In genomic region chr2:219354582-219354981, GRCh38 we compare ENCODE assay signal across 39 cellular contexts. TPM values are rescaled to one million over a fixed set of nuclear protein-coding genes. Genes with fewer than 3 reads are reported as not detected.
"Had no signal": no experiment of that assay in that cellular context is flagged by ENCODE, and none has a peak within 500 bp of the region (broad histone marks: within the 10 kb centered on the region; RNA-seq: fewer than 3 reads in every experiment).

No MANE protein-coding gene starts in this region.

- H3K27ac ChIP-seq: adrenal gland, ascending aorta, body of pancreas, brain microvascular endothelial cell, breast epithelium, cardiac muscle cell had no signal

- H3K9me3 ChIP-seq: adrenal gland, ascending aorta, body of pancreas, breast epithelium had no signal

- H3K27me3 ChIP-seq: ascending aorta had no signal

- H3K36me3 ChIP-seq: adrenal gland, ascending aorta, brain microvascular endothelial cell, breast epithelium, cardiac muscle cell had no signal

- ATAC-seq: activated naive CD4-positive, alpha-beta T cell treated with anti-CD3 and anti-CD28 coated beads, Interleukin-2, amount 50 U/mL, for 72 hours; activated naive CD8-positive, alpha-beta T cell treated with anti-CD3 and anti-CD28 coated beads, Interleukin-2, amount 50 U/mL, for 24 hours; activated T-cell treated with anti-CD3 and anti-CD28 coated beads, Interleukin-2, amount 50 U/mL, for 4 hours; activated T-cell treated with anti-CD3 and anti-CD28 coated beads, Interleukin-2, amount 50 U/mL, for 72 hours; activated T-helper 17 cell treated with anti-CD3 and anti-CD28 coated beads, Interleukin-2, amount 50 U/mL, for 72 hours; body of pancreas had no signal

- H3K4me1 ChIP-seq: breast epithelium had no signal

- DNase-seq: activated effector memory CD4-positive, alpha-beta T cell treated with anti-CD3 and anti-CD28 coated beads, Interleukin-2, amount 50 U/mL, for 16 hours; activated effector memory CD4-positive, alpha-beta T cell treated with Interleukin-2 at 50 U/mL for 16 hours; activated gamma-delta T cell; activated gamma-delta T cell treated with Interleukin-2 at 50 U/mL for 16 hours; activated naive CD4-positive, alpha-beta T cell; activated naive CD4-positive, alpha-beta T cell treated with anti-CD3 and anti-CD28 coated beads for 36 hours; activated naive CD4-positive, alpha-beta T cell treated with anti-CD3 and anti-CD28 coated beads, Interleukin-2, amount 10 ng/mL, durations not matched to agents 7 days and 5 days; activated naive CD4-positive, alpha-beta T cell treated with anti-CD3 and anti-CD28 coated beads, Interleukin-2, amount 50 U/mL, for 16 hours; activated naive CD4-positive, alpha-beta T cell treated with Interleukin-2 at 50 U/mL for 16 hours; activated naive CD8-positive, alpha-beta T cell treated with anti-CD3 and anti-CD28 coated beads for 36 hours; activated naive CD8-positive, alpha-beta T cell treated with anti-CD3 and anti-CD28 coated beads, Interleukin-2, amount 10 ng/mL, durations not matched to agents 7 days and 5 days; activated naive CD8-positive, alpha-beta T cell treated with anti-CD3 and anti-CD28 coated beads, Interleukin-2, amount 50 U/mL, for 24 hours; activated T-cell treated with anti-CD3 and anti-CD28 coated beads, Interleukin-2, amount 50 U/mL, for 1 hour; activated T-cell treated with anti-CD3 and anti-CD28 coated beads, Interleukin-2, amount 50 U/mL, for 24 hours; activated T-cell treated with anti-CD3 and anti-CD28 coated beads, Interleukin-2, amount 50 U/mL, for 4 hours; activated T-cell treated with anti-CD3 and anti-CD28 coated beads, Interleukin-2, amount 50 U/mL, for 48 hours; activated T-cell treated with anti-CD3 and anti-CD28 coated beads, Interleukin-2, amount 50 U/mL, for 72 hours; adrenal gland; amniotic stem cell; amygdala; anterior cingulate cortex; aorta; body of pancreas; brain microvascular endothelial cell; caudate nucleus; central memory CD4-positive, alpha-beta T cell; cerebellar nuclear complex had no signal

- H3K4me3 ChIP-seq: adrenal gland, ascending aorta, body of pancreas, breast epithelium, cardiac muscle cell had no signal

RNA-seq across cellular contexts. Expression of gene RESP18, which starts 22.0 kb away (rescaled TPM):
- total RNA-seq: activated naive CD4-positive, alpha-beta T cell treated with anti-CD3 and anti-CD28 coated beads for 36 hours; activated naive CD4-positive, alpha-beta T cell treated with anti-CD3 and anti-CD28 coated beads, Interleukin-2, amount 50 U/mL, for 72 hours; activated naive CD8-positive, alpha-beta T cell treated with anti-CD3 and anti-CD28 coated beads for 36 hours; activated naive CD8-positive, alpha-beta T cell treated with anti-CD3 and anti-CD28 coated beads, Interleukin-2, amount 10 ng/mL, durations not matched to agents 7 days and 5 days; activated T-cell treated with anti-CD3 and anti-CD28 coated beads, Interleukin-2, amount 50 U/mL, for 4 hours; activated T-cell treated with anti-CD3 and anti-CD28 coated beads, Interleukin-2, amount 50 U/mL, for 72 hours; activated T-helper 1 cell treated with anti-CD3 and anti-CD28 coated beads, Interleukin-12 subunit alpha, Interleukin-12 subunit beta, Interleukin-2, Interleukin-4 antibody, amounts not matched to agents 30 ng/mL and 10 ng/mL and 1 ng/mL, durations not matched to agents 14 hours and 24 hours and 36 hours; activated T-helper 17 cell treated with anti-CD3 and anti-CD28 coated beads, Interleukin-2, amount 50 U/mL, for 72 hours; activated T-helper 2 cell treated with anti-CD3 and anti-CD28 coated beads, Interferon-gamma antibody, Interleukin-2, Interleukin-4, amounts not matched to agents 10 μg/mL and 5 μg/mL and 100 μg/mL, durations not matched to agents 14 hours and 24 hours and 36 hours; adrenal gland; aorta; ascending aorta; astrocyte; body of pancreas; breast epithelium; bronchial epithelial cell; cardiac muscle cell; cardiac septum; chondrocyte had no signal
- polyA plus RNA-seq: adipose tissue, adrenal gland, aorta, cardiac muscle cell had no signal

RNA-seq across cellular contexts. Expression of gene PTPRN, which starts 45.4 kb away (rescaled TPM):
- total RNA-seq: activated naive CD4-positive, alpha-beta T cell treated with anti-CD3 and anti-CD28 coated beads for 36 hours; activated naive CD8-positive, alpha-beta T cell treated with anti-CD3 and anti-CD28 coated beads, Interleukin-2, amount 10 ng/mL, durations not matched to agents 7 days and 5 days; ascending aorta had no signal
- polyA plus RNA-seq: aorta had no signal
